In genomic region chr7:105521731-105522458, GRCh38 we compare ENCODE assay signal across 8 cellular contexts. TPM values are rescaled to one million over a fixed set of nuclear protein-coding genes. Genes with fewer than 3 reads are reported as not detected.
A peak's percentile ranks its signal among the peaks of the same experiment; 100 is the strongest.
DNase-seq lines count a peak whose midpoint lies in the region; ATAC-seq and TF ChIP-seq lines count a peak whose summit lies in the region.

Gene PUS7, minus strand, starts transcription at chr7:105522271. Its CDS starts 13,759 bp downstream, at chr7:105508512.

- H3K27me3 Mint-ChIP-seq in activated naive CD8-positive, alpha-beta T cell treated with anti-CD3 and anti-CD28 coated beads, Interleukin-2, amount 10 ng/mL, durations not matched to agents 7 days and 5 days = no peaks in the 10 kb centered on the region

- H3K79me2 ChIP-seq in parathyroid adenoma = peaks cover 18% of the 10 kb centered on the region

- peaks cover 14% of the 10 kb centered on the region for H3K4me1 Mint-ChIP-seq in activated naive CD8-positive, alpha-beta T cell treated with anti-CD3 and anti-CD28 coated beads, Interleukin-2, amount 10 ng/mL, durations not matched to agents 7 days and 5 days

- POLR2A ChIA-PET in GM10248 (lab: Yijun Ruan, JAX) = no interaction called here
- POLR2A ChIA-PET in activated naive CD8-positive, alpha-beta T cell treated with anti-CD3 and anti-CD28 coated beads, Interleukin-2, amount 10 ng/mL, durations not matched to agents 7 days and 5 days (lab: Charles Lee) = interaction anchor here (2.1 kb wide), 1 partner anchor 10 kb away, joined by 5 read pairs; no protein-coding TSS in a partner anchor

- H3K4me1 ChIP-seq in parathyroid adenoma = peaks cover 12% of the 10 kb centered on the region
- peaks cover 0 to 21% (median 5%) of the 10 kb centered on the region in 4 donors for H3K4me1 ChIP-seq in tibial nerve

- H3K4me2 ChIP-seq in parathyroid adenoma (ENCODE audit: low read length) = peak within 1 kb of the TSS; percentile 95

- peaks cover 5% of the 10 kb centered on the region for H3K36me3 Mint-ChIP-seq in activated naive CD8-positive, alpha-beta T cell treated with anti-CD3 and anti-CD28 coated beads, Interleukin-2, amount 10 ng/mL, durations not matched to agents 7 days and 5 days

- H3K9ac ChIP-seq in parathyroid adenoma = peak within 1 kb of the TSS; percentile 92

- H3K4me3 Mint-ChIP-seq in activated naive CD8-positive, alpha-beta T cell treated with anti-CD3 and anti-CD28 coated beads, Interleukin-2, amount 10 ng/mL, durations not matched to agents 7 days and 5 days = peak within 1 kb of the TSS; percentile 97

- H3K36me3 ChIP-seq in parathyroid adenoma (ENCODE audit: control insufficient read depth, insufficient read depth, low read length) (no peaks in the 10 kb centered on the region), tibial nerve (no peaks in the 10 kb centered on the region)

- peak; percentile 96 for DNase-seq in GM10248 (ENCODE audit: extremely low spot score)
- DNase-seq in NCI-H1048 (lab: John Stamatoyannopoulos, UW) = peak; percentile 72
- DNase-seq in SKM-1 treated with dmso at 0.1 percent for 144 hours (lab: John Stamatoyannopoulos, UW; ENCODE audit: unreplicated experiment) = peak; percentile 74
- DNase-seq in activated naive CD8-positive, alpha-beta T cell treated with anti-CD3 and anti-CD28 coated beads, Interleukin-2, amount 10 ng/mL, durations not matched to agents 7 days and 5 days = peak; percentile 80
- DNase-seq in Right ventricle myocardium inferior (ENCODE audit: missing footprints) = peak; percentile 93
- DNase-seq in tibial nerve (ENCODE audit: low spot score in 2 of 2) = peak; percentile 74 to 79

- peak; percentile 23 to 79 for TF ChIP-seq POLR2A in tibial nerve (IDR thresholded peaks at IDR 0.05)

- H3K27ac Mint-ChIP-seq in activated naive CD8-positive, alpha-beta T cell treated with anti-CD3 and anti-CD28 coated beads, Interleukin-2, amount 10 ng/mL, durations not matched to agents 7 days and 5 days = peak within 1 kb of the TSS; percentile 95

- intact Hi-C loops in Right ventricle myocardium inferior (cut with DNase I) = no loop called here

- CTCF ChIA-PET in GM10248 (lab: Yijun Ruan, JAX) = interaction anchor here (1.6 kb wide), 1 partner anchor 10 kb away, joined by 4 read pairs; the partner anchor contains the start of gene RINT1

- H3K9me3 ChIP-seq in parathyroid adenoma (ENCODE audit: control insufficient read depth, low read length) (no peaks in the 10 kb centered on the region), tibial nerve (no peaks in the 10 kb centered on the region)

- ATAC-seq in HG02571 (IDR thresholded peaks at IDR 0.05; ENCODE audit: unreplicated experiment) (peak; percentile 83), Right ventricle myocardium inferior (peak; percentile 98)
- peak; percentile 91 for ATAC-seq in activated naive CD8-positive, alpha-beta T cell treated with anti-CD3 and anti-CD28 coated beads, Interleukin-2, amount 10 ng/mL, durations not matched to agents 7 days and 5 days (ENCODE audit: low read depth)

- TF ChIP-seq CTCF in GM10248 (IDR thresholded peaks at IDR 0.05; ENCODE audit: control extremely low read depth, extremely low read depth, low read depth, missing control alignments) (no peak), parathyroid adenoma (IDR thresholded peaks at IDR 0.05) (no peak), tibial nerve (IDR thresholded peaks at IDR 0.05) (peak in 1 of 5 experiments; percentile 42)

- peak within 1 kb of the TSS; percentile 66 for H3K4me3 ChIP-seq in parathyroid adenoma (ENCODE audit: low read depth, low read length)
- peak within 1 kb of the TSS; percentile 61 to 88 (median 74) for H3K4me3 ChIP-seq in tibial nerve

- H3K9me3 Mint-ChIP-seq in activated naive CD8-positive, alpha-beta T cell treated with anti-CD3 and anti-CD28 coated beads, Interleukin-2, amount 10 ng/mL, durations not matched to agents 7 days and 5 days = no peaks in the 10 kb centered on the region

- 0% methylated on average over 35 to 56 of the region's 96 CpGs for WGBS in tibial nerve, 2 donors

- H3K27ac ChIP-seq in parathyroid adenoma (peak within 1 kb of the TSS; percentile 97), tibial nerve (peak within 1 kb of the TSS; percentile 50 to 96 (median 88))

- peak in 1 of 2 donors; percentile 74 for TF ChIP-seq EP300 in tibial nerve (IDR thresholded peaks at IDR 0.05)

- H3K27me3 ChIP-seq in parathyroid adenoma (ENCODE audit: control insufficient read depth, insufficient read depth, low read length) = no peaks in the 10 kb centered on the region
- H3K27me3 ChIP-seq in tibial nerve = no peaks in the 10 kb centered on the region

- peak within 1 kb of the TSS; percentile 100 for H2AFZ ChIP-seq in parathyroid adenoma

RNA-seq across cellular contexts. Expression of gene PUS7, which starts in this region (rescaled TPM):
- total RNA-seq in activated naive CD8-positive, alpha-beta T cell treated with anti-CD3 and anti-CD28 coated beads, Interleukin-2, amount 10 ng/mL, durations not matched to agents 7 days and 5 days = 1 to 10 TPM; 8.2 to 9.0 TPM
- total RNA-seq in Right ventricle myocardium inferior (4.5 TPM), tibial nerve (10 to 100 TPM in 3 of 4 donors, 1 to 10 TPM in 1; 7.9 to 15.9 (median 15.4) TPM)

Comparison
In these comparisons a context has a peak if more than half of its experiments do, and no peak if none do; other contexts are left out.
1. Peak in every context shown above with its lines: DNase-seq, ATAC-seq, H3K4me3 ChIP-seq and H3K27ac ChIP-seq.